In genomic region chr13:43441916-43442315, GRCh38 we compare ENCODE assay signal across 21 cellular contexts.
DNase-seq lines count a peak whose midpoint lies in the region; ATAC-seq and TF ChIP-seq lines count a peak whose summit lies in the region.
"Had no signal": no experiment of that assay in that cellular context is flagged by ENCODE, and none has a peak within 500 bp of the region (broad histone marks: within the 10 kb centered on the region; RNA-seq: fewer than 3 reads in every experiment).

No MANE protein-coding gene starts in this region.

- H4K20me1 ChIP-seq in GM23338 (replicated peaks; ENCODE audit: insufficient read depth) (no peaks in the 10 kb centered on the region), GM23248 (ENCODE audit: insufficient read depth) (no peaks in the 10 kb centered on the region)
- H4K20me1 ChIP-seq: BLaER1 treated with 17β-estradiol and CSF1 and Interleukin-3, amounts not matched to agents 10 nM and 100 nM had no signal

- no peaks in the 10 kb centered on the region for H3K36me3 Mint-ChIP-seq in GM23338 (ENCODE audit: low read depth)

- 0 out of 2 replicates have a peak overlapping the region, but pooled peaks have one; percentile 47 for H3K27ac Mint-ChIP-seq in GM23338
- H3K27ac Mint-ChIP-seq: CD4-positive, alpha-beta T cell; HFFc6 had no signal

- peaks cover 2% of the 10 kb centered on the region for H3K27me3 Mint-ChIP-seq in GM23338 (ENCODE audit: insufficient read depth, low read depth, poor library complexity)
- H3K27me3 Mint-ChIP-seq: CD4-positive, alpha-beta T cell had no signal

- H3K9me3 ChIP-seq in thoracic aorta (no peaks in the 10 kb centered on the region), GM23248 (ENCODE audit: low read depth) (no peaks in the 10 kb centered on the region)
- H3K9me3 ChIP-seq: BLaER1 treated with 17β-estradiol and CSF1 and Interleukin-3, amounts not matched to agents 10 nM and 100 nM; SJSA1 had no signal

- H3K27ac ChIP-seq in GM23338 (ENCODE audit: low read depth), result no peak overlapping the region
- H3K27ac ChIP-seq in VCaP, result peak overlapping the region; percentile 91
- peak overlapping the region in 1 of 2 donors; percentile 46 for H3K27ac ChIP-seq in thoracic aorta
- H3K27ac ChIP-seq in GM23248, result no peak overlapping the region
- H3K27ac ChIP-seq: BLaER1 treated with 17β-estradiol and CSF1 and Interleukin-3, amounts not matched to agents 10 nM and 100 nM; PC-9; SJSA1 had no signal

- no peak overlapping the region for H3K9ac ChIP-seq in GM23248
- H3K9ac ChIP-seq: BLaER1 treated with 17β-estradiol and CSF1 and Interleukin-3, amounts not matched to agents 10 nM and 100 nM had no signal

- H3K9me3 Mint-ChIP-seq in GM23338, result no peaks in the 10 kb centered on the region
- H3K9me3 Mint-ChIP-seq: CD4-positive, alpha-beta T cell; H9; HFFc6 had no signal

- no peak overlapping the region for H2AFZ ChIP-seq in GM23338
- H2AFZ ChIP-seq in GM23248, result no peak overlapping the region
- H2AFZ ChIP-seq: PC-9 had no signal

- DNase-seq in NCI-H1694 treated with DMSO at 0.1 percent for 48 hours (lab: John Stamatoyannopoulos, UW) (peak; percentile 24), NCI-H1694 (lab: John Stamatoyannopoulos, UW) (no peak), GM23338 (ENCODE audit: low spot score) (no peak), thoracic aorta (ENCODE audit: low spot score) (no peak), GM23248 (no peak), hypothalamus (lab: John Stamatoyannopoulos, UW) (no peak)
- DNase-seq: CD4-positive, alpha-beta T cell; H9; HFFc6; KBM-7; MV-4-11; NCI-H1436; NCI-H1930; NCI-H345; NCI-H510A treated with DMSO at 0.1 percent for 48 hours; PC-9; Right ventricle myocardium superior; T-helper 2 cell had no signal

- no peak overlapping the region for H3K4me3 Mint-ChIP-seq in GM23338
- H3K4me3 Mint-ChIP-seq: CD4-positive, alpha-beta T cell; H9; HFFc6 had no signal

- TF ChIP-seq CTCF in GM23338 (conservative IDR thresholded peaks at IDR 0.05; ENCODE audit: low read depth in 2 of 2) (no peak), VCaP (conservative IDR thresholded peaks at IDR 0.05) (no peak), thoracic aorta (IDR thresholded peaks at IDR 0.05) (no peak)

- peak overlapping the region; percentile 6; the same call in 1 of the 2 replicates for H3K4me2 ChIP-seq in GM23338
- H3K4me2 ChIP-seq in GM23248 (ENCODE audit: unreplicated experiment), result no peak overlapping the region
- H3K4me2 ChIP-seq: BLaER1 treated with 17β-estradiol and CSF1 and Interleukin-3, amounts not matched to agents 10 nM and 100 nM; PC-9 had no signal

- H3K79me2 ChIP-seq in GM23338 (replicated peaks; ENCODE audit: insufficient read depth), result no peaks in the 10 kb centered on the region
- H3K79me2 ChIP-seq in GM23248 (ENCODE audit: insufficient read depth), result no peaks in the 10 kb centered on the region

- in situ Hi-C loops in GM23248 (cut with MboI), result no loop called here

- peaks cover 18% of the 10 kb centered on the region for H3K4me1 Mint-ChIP-seq in GM23338

- H3K27me3 ChIP-seq in GM23338 (ENCODE audit: insufficient read depth) (no peaks in the 10 kb centered on the region), thoracic aorta (replicated peaks; ENCODE audit: insufficient read depth) (no peaks in the 10 kb centered on the region), GM23248 (replicated peaks; ENCODE audit: insufficient read depth) (no peaks in the 10 kb centered on the region)
- H3K27me3 ChIP-seq: BLaER1 treated with 17β-estradiol and CSF1 and Interleukin-3, amounts not matched to agents 10 nM and 100 nM; SJSA1 had no signal

- H3F3A ChIP-seq in GM23338 (replicated peaks; ENCODE audit: low read depth) (no peaks in the 10 kb centered on the region), GM23248 (ENCODE audit: insufficient read depth) (no peaks in the 10 kb centered on the region)

- H3K36me3 ChIP-seq in GM23338 (ENCODE audit: insufficient read depth) (no peaks in the 10 kb centered on the region), thoracic aorta (no peaks in the 10 kb centered on the region), GM23248 (ENCODE audit: low read depth) (no peaks in the 10 kb centered on the region)
- H3K36me3 ChIP-seq: BLaER1 treated with 17β-estradiol and CSF1 and Interleukin-3, amounts not matched to agents 10 nM and 100 nM; SJSA1 had no signal

- H3K9me2 ChIP-seq in GM23338 (ENCODE audit: insufficient read depth) (0 out of 2 replicates have a peak, but pooled peaks cover 2% of the 10 kb centered on the region), GM23248 (ENCODE audit: insufficient read depth) (no peaks in the 10 kb centered on the region)

- H3K4me3 ChIP-seq in GM23338 (no peak overlapping the region), thoracic aorta (peak overlapping the region; percentile 3), GM23248 (no peak overlapping the region)
- H3K4me3 ChIP-seq: BLaER1 treated with 17β-estradiol and CSF1 and Interleukin-3, amounts not matched to agents 10 nM and 100 nM; PC-9; SJSA1 had no signal

- ATAC-seq in GM23338 (peak; percentile 60), thoracic aorta (ENCODE audit: insufficient number of reproducible peaks, low FRiP score, low read depth) (no peak)

- H3K4me1 ChIP-seq in GM23338 (ENCODE audit: insufficient read depth), result peaks cover 4% of the 10 kb centered on the region; the same call in 1 of the 2 replicates
- H3K4me1 ChIP-seq in thoracic aorta (ENCODE audit: control insufficient read depth in 1 of 2, low read depth in 2 of 2), result peaks cover 6 to 41% of the 10 kb centered on the region in 2 donors
- H3K4me1 ChIP-seq in GM23248 (ENCODE audit: insufficient read depth), result 0 out of 2 replicates have a peak, but pooled peaks cover 3% of the 10 kb centered on the region
- H3K4me1 ChIP-seq: BLaER1 treated with 17β-estradiol and CSF1 and Interleukin-3, amounts not matched to agents 10 nM and 100 nM; SJSA1 had no signal

- 80 to 87% methylated on average over 7 of the region's 7 CpGs for WGBS in GM23248 (ENCODE audit: low coverage in 1 of 2, low lambda C conversion rate in 2 of 2, missing lambda C conversion rate in 2 of 2), 2 experiments

TF ChIP-seq in GM23338, 12 proteins besides CTCF, POLR2A, EP300 and RAD21 (continues in another document):
- TF ChIP-seq POLR2AphosphoS5 (IDR thresholded peaks at IDR 0.05; ENCODE audit: low read depth) (no peak), JUNB (IDR thresholded peaks at IDR 0.05; ENCODE audit: unreplicated experiment) (no peak), EZH2 (IDR thresholded peaks at IDR 0.05; ENCODE audit: low read depth, unreplicated experiment) (no peak), EZH2phosphoT487 (IDR thresholded peaks at IDR 0.05; ENCODE audit: unreplicated experiment) (no peak), STAT1 (IDR thresholded peaks at IDR 0.05; ENCODE audit: unreplicated experiment) (no peak), CREB1 (CRISPR knock-in tag; IDR thresholded peaks at IDR 0.05; ENCODE audit: low read depth) (no peak), ZNF114 (CRISPR knock-in tag; IDR thresholded peaks at IDR 0.05) (no peak), REST (IDR thresholded peaks at IDR 0.05; ENCODE audit: unreplicated experiment) (no peak), ZNF331 (CRISPR knock-in tag; IDR thresholded peaks at IDR 0.05; ENCODE audit: low read depth) (no peak), NANOG (IDR thresholded peaks at IDR 0.05; ENCODE audit: borderline replicate concordance) (no peak), ETS1 (IDR thresholded peaks at IDR 0.05) (no peak)
